Comparison of ENCODE assay signal across 10 cellular contexts in the genomic region with DNA sequence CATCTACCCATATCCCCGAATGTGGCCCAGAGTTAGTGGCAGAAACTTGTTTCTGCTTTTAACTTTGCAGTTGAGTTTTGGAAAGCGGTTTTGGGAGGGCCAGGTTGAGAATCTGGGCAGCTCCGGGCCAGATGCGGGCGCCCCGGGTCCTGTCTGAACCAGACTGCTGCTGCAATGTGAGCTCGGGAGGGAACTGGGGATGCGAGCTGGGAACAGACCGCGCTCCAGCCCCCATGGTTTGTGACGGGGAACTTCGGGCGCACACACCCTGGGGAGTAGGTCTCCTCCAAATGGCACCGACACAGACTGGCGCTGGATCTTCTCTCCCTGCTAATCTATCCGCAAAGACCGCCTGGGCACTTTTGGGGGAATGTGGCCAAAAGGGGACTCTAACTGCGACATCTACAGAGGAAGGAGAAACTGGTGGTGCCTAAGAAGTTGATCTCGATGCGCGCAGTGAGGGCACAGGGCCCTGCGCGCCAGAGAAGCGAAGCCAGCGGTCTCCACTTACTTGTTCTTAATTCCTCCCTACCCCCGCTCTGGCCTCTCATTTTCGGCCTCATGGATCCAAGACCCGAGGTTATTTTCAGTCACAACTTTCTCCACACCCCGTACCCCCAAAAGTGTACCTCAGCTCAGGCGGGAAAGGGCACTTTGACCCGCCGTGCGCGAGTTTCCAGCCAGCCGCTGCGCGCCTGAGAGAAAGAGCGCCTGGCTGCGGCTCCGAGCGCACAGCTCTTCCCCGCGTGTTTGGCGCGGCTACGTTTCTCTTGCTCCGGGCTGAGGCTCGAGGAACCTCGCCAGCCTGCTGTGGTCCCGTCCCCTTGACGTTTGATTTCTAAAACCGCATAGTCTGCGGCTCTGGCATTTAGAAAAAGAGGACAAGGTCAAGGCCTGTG.
DNase-seq lines count a peak whose midpoint lies in the region; ATAC-seq and TF ChIP-seq lines count a peak whose summit lies in the region.
"Had no signal": no experiment of that assay in that cellular context is flagged by ENCODE, and none has a peak within 500 bp of the region (broad histone marks: within the 10 kb centered on the region; RNA-seq: fewer than 3 reads in every experiment).

No MANE protein-coding gene starts in this region.

- peaks cover 64% of the 10 kb centered on the region for H3K27me3 ChIP-seq in left ventricle myocardium inferior (ENCODE audit: low read depth)
- peaks cover 11% of the 10 kb centered on the region for H3K27me3 ChIP-seq in prostate gland (replicated peaks; ENCODE audit: insufficient read depth)

- POLR2A ChIA-PET in WTC11 (lab: Charles Lee) = no interaction called here
- POLR2A ChIA-PET in T-cell (lab: Charles Lee) = no interaction called here

- TF ChIP-seq POLR2A in prostate gland (IDR thresholded peaks at IDR 0.05) = no peak

- CTCF ChIA-PET in WTC11 (lab: Charles Lee) (interaction anchor here (0.8 to 1.6 kb wide), 3 partner anchors 86 to 178 kb away, joined by 3 to 8 read pairs (median 6); no protein-coding TSS in a partner anchor), T-cell (lab: Charles Lee) (no interaction called here)

- ATAC-seq in WTC11 (peak; percentile 9), GM18858 (IDR thresholded peaks at IDR 0.05; ENCODE audit: unreplicated experiment) (no peak), T-cell (replicated peaks in 1 of 4) (no peak)

- intact Hi-C loops in left ventricle myocardium inferior (cut with micrococcal nuclease) (no loop called here), prostate gland (cut with DNase I) (no loop called here)

- peaks cover 48% of the 10 kb centered on the region for H3K4me1 Mint-ChIP-seq in WTC11
- H3K4me1 Mint-ChIP-seq in T-cell = no peaks in the 10 kb centered on the region

- H3K27ac Mint-ChIP-seq in WTC11 (no peak overlapping the region), T-cell (no peak overlapping the region)
- H3K27ac Mint-ChIP-seq: activated CD4-positive, alpha-beta memory T cell treated with anti-CD3 and anti-CD28 coated beads, Interleukin-2, amount 10 ng/mL, durations not matched to agents 7 days and 5 days had no signal

- H3K36me3 ChIP-seq in ES-I3 (ENCODE audit: insufficient read depth, low read length) = no peaks in the 10 kb centered on the region
- no peaks in the 10 kb centered on the region for H3K36me3 ChIP-seq in left ventricle myocardium inferior
- H3K36me3 ChIP-seq in prostate gland = no peaks in the 10 kb centered on the region

- TF ChIP-seq CTCF in WTC11 (IDR thresholded peaks at IDR 0.05) (no peak), left ventricle myocardium inferior (IDR thresholded peaks at IDR 0.05; ENCODE audit: borderline replicate concordance) (peak; percentile 9), prostate gland (IDR thresholded peaks at IDR 0.05) (no peak)

- H3K4me3 Mint-ChIP-seq in WTC11 (peak overlapping the region; percentile 89), T-cell (no peak overlapping the region)
- H3K4me3 Mint-ChIP-seq: activated CD4-positive, alpha-beta memory T cell treated with anti-CD3 and anti-CD28 coated beads, Interleukin-2, amount 10 ng/mL, durations not matched to agents 7 days and 5 days had no signal

- H3K4me3 ChIP-seq in left ventricle myocardium inferior (peak overlapping the region; percentile 67), prostate gland (peak overlapping the region; percentile 35 to 39)

- no peaks in the 10 kb centered on the region for H3K9me3 ChIP-seq in ES-I3 (ENCODE audit: control insufficient read depth, insufficient read depth, low read length)
- no peaks in the 10 kb centered on the region for H3K9me3 ChIP-seq in left ventricle myocardium inferior (replicated peaks)
- no peaks in the 10 kb centered on the region for H3K9me3 ChIP-seq in prostate gland

- H3K27me3 Mint-ChIP-seq in WTC11 (ENCODE audit: low read depth) (peaks cover 92% of the 10 kb centered on the region), T-cell (peaks cover 52 to 66% of the 10 kb centered on the region in 2 donors)

- peak overlapping the region; percentile 52; the same call in 1 of the 2 replicates for H3K9ac ChIP-seq in ES-I3 (ENCODE audit: low read depth, low read length)

- 19% methylated on average over 46 of the region's 53 CpGs for WGBS in prostate gland

- H3K9me3 Mint-ChIP-seq in WTC11 (no peaks in the 10 kb centered on the region), T-cell (peaks cover 0 to 6% (median 0%) of the 10 kb centered on the region in 3 donors)

- H3K36me3 Mint-ChIP-seq in WTC11 (no peaks in the 10 kb centered on the region), T-cell (no peaks in the 10 kb centered on the region)

- H3K4me1 ChIP-seq in ES-I3 (ENCODE audit: insufficient read depth, low read length) = no peaks in the 10 kb centered on the region
- peaks cover 21% of the 10 kb centered on the region for H3K4me1 ChIP-seq in left ventricle myocardium inferior
- H3K4me1 ChIP-seq in prostate gland (replicated peaks) = no peaks in the 10 kb centered on the region

- DNase-seq in WTC11 (ENCODE audit: low spot score) (peak; percentile 45), left ventricle myocardium inferior (no peak), prostate gland (ENCODE audit: low spot score) (no peak), DMS153 (lab: John Stamatoyannopoulos, UW) (no peak), T-cell (no peak)
- DNase-seq in activated CD8-positive, alpha-beta memory T cell treated with anti-CD3 and anti-CD28 coated beads, Interleukin-2, amount 50 U/mL, for 48 hours = no peak
- DNase-seq: activated CD4-positive, alpha-beta memory T cell treated with anti-CD3 and anti-CD28 coated beads, Interleukin-2, amount 10 ng/mL, durations not matched to agents 7 days and 5 days; GF-D8 had no signal

- peak overlapping the region; percentile 72 for H3K27ac ChIP-seq in left ventricle myocardium inferior (replicated peaks)
- H3K27ac ChIP-seq in prostate gland = no peak overlapping the region

TF ChIP-seq in WTC11, 78 proteins besides CTCF, POLR2A, EP300 and RAD21:
- TF ChIP-seq, protein P1, sequence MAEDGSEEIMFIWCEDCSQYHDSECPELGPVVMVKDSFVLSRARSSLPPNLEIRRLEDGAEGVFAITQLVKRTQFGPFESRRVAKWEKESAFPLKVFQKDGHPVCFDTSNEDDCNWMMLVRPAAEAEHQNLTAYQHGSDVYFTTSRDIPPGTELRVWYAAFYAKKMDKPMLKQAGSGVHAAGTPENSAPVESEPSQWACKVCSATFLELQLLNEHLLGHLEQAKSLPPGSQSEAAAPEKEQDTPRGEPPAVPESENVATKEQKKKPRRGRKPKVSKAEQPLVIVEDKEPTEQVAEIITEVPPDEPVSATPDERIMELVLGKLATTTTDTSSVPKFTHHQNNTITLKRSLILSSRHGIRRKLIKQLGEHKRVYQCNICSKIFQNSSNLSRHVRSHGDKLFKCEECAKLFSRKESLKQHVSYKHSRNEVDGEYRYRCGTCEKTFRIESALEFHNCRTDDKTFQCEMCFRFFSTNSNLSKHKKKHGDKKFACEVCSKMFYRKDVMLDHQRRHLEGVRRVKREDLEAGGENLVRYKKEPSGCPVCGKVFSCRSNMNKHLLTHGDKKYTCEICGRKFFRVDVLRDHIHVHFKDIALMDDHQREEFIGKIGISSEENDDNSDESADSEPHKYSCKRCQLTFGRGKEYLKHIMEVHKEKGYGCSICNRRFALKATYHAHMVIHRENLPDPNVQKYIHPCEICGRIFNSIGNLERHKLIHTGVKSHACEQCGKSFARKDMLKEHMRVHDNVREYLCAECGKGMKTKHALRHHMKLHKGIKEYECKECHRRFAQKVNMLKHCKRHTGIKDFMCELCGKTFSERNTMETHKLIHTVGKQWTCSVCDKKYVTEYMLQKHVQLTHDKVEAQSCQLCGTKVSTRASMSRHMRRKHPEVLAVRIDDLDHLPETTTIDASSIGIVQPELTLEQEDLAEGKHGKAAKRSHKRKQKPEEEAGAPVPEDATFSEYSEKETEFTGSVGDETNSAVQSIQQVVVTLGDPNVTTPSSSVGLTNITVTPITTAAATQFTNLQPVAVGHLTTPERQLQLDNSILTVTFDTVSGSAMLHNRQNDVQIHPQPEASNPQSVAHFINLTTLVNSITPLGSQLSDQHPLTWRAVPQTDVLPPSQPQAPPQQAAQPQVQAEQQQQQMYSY (CRISPR knock-in tag; IDR thresholded peaks at IDR 0.05) = no peak
- no peak for TF ChIP-seq IRF1 (CRISPR knock-in tag; IDR thresholded peaks at IDR 0.05)
- TF ChIP-seq GABPB1 (CRISPR knock-in tag; IDR thresholded peaks at IDR 0.05) = no peak
- TF ChIP-seq KAT7 (CRISPR knock-in tag; IDR thresholded peaks at IDR 0.05; ENCODE audit: borderline replicate concordance) = no peak
- TF ChIP-seq ELF4 (CRISPR knock-in tag; IDR thresholded peaks at IDR 0.05; ENCODE audit: low read depth) = no peak
- TF ChIP-seq E2F5 (CRISPR knock-in tag; IDR thresholded peaks at IDR 0.05) = no peak
TF ChIP-seq in WTC11: peak in this region for 0.
